In the genomic region with DNA sequence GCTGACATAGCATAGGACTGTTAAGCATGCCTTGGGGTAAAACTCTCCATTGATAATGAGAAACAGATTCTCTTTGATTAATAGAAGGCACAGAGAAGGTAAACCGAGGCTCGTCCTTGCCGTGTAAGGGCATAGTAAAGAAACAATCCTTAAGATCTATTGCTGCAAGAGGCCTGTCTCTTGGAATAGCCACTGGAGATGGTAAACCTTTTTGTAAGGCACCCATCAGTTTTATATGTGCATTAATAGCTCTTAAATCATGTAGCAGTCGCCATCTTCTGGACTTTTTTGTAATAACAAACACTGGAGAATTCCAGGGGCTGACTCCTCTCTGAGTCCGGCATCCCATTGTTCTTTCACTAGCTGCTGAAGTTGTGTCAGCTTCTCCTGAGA, we compare ENCODE assay signal across 1 cellular context.
TF ChIP-seq lines count a peak whose summit lies in the region.

No MANE protein-coding gene starts in this region.

TF ChIP-seq in WTC11, 78 proteins besides CTCF, POLR2A, EP300 and RAD21 (continued from another document):
- TF ChIP-seq, protein P1, sequence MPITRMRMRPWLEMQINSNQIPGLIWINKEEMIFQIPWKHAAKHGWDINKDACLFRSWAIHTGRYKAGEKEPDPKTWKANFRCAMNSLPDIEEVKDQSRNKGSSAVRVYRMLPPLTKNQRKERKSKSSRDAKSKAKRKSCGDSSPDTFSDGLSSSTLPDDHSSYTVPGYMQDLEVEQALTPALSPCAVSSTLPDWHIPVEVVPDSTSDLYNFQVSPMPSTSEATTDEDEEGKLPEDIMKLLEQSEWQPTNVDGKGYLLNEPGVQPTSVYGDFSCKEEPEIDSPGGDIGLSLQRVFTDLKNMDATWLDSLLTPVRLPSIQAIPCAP (CRISPR knock-in tag; IDR thresholded peaks at IDR 0.05) = no peak
- TF ChIP-seq ATF1 (CRISPR knock-in tag; IDR thresholded peaks at IDR 0.05) (no peak), CREB1 (CRISPR knock-in tag; IDR thresholded peaks at IDR 0.05) (no peak), ZBTB43 (CRISPR knock-in tag; IDR thresholded peaks at IDR 0.05) (no peak), MLX (CRISPR knock-in tag; IDR thresholded peaks at IDR 0.05) (no peak), TEAD4 (CRISPR knock-in tag; IDR thresholded peaks at IDR 0.05) (no peak), HMGA2 (CRISPR knock-in tag; IDR thresholded peaks at IDR 0.05) (no peak), ZNF138 (CRISPR knock-in tag; conservative IDR thresholded peaks at IDR 0.05) (no peak), ZNF396 (CRISPR knock-in tag; IDR thresholded peaks at IDR 0.05; ENCODE audit: borderline replicate concordance) (no peak), ZNF423 (CRISPR knock-in tag; IDR thresholded peaks at IDR 0.05) (no peak)
- TF ChIP-seq, protein P2, sequence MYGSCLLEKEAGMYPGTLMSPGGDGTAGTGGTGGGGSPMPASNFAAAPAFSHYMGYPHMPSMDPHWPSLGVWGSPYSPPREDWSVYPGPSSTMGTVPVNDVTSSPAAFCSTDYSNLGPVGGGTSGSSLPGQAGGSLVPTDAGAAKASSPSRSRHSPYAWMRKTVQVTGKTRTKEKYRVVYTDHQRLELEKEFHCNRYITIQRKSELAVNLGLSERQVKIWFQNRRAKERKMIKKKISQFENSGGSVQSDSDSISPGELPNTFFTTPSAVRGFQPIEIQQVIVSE (CRISPR knock-in tag; IDR thresholded peaks at IDR 0.05; ENCODE audit: borderline replicate concordance) = no peak
- TF ChIP-seq, protein P3, sequence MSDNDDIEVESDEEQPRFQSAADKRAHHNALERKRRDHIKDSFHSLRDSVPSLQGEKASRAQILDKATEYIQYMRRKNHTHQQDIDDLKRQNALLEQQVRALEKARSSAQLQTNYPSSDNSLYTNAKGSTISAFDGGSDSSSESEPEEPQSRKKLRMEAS (CRISPR knock-in tag; IDR thresholded peaks at IDR 0.05) = no peak
